Comparison of ENCODE assay signal across 11 cellular contexts in genomic region chr11:84022695-84023094, GRCh38.
"Had no signal": no experiment of that assay in that cellular context is flagged by ENCODE, and none has a peak within 500 bp of the region (broad histone marks: within the 10 kb centered on the region; RNA-seq: fewer than 3 reads in every experiment).

No MANE protein-coding gene starts in this region.

- H3K4me1 ChIP-seq: pancreas had no signal

- H3K27me3 ChIP-seq: esophagus muscularis mucosa, pancreas had no signal

- H3K27me3 Mint-ChIP-seq: activated T-helper 17 cell treated with anti-CD3 and anti-CD28 coated beads, Interleukin-2, amount 50 U/mL, for 72 hours; stimulated activated naive B cell treated with anti-CD40 and anti-IgM and Interleukin-4, amounts not matched to agents 10 μg/mL and 1 μg/mL and 100 μg/mL, for 72 hours had no signal

- H3K36me3 ChIP-seq: esophagus muscularis mucosa, pancreas had no signal

- H3K4me3 Mint-ChIP-seq: activated naive CD4-positive, alpha-beta T cell treated with anti-CD3 and anti-CD28 coated beads for 36 hours; activated T-helper 17 cell treated with anti-CD3 and anti-CD28 coated beads, Interleukin-2, amount 50 U/mL, for 72 hours; stimulated activated naive B cell treated with anti-CD40 and anti-IgM and Interleukin-4, amounts not matched to agents 10 μg/mL and 1 μg/mL and 100 μg/mL, for 72 hours had no signal

- ATAC-seq: activated T-helper 17 cell treated with anti-CD3 and anti-CD28 coated beads, Interleukin-2, amount 50 U/mL, for 72 hours; pancreas; stimulated activated naive B cell treated with anti-CD40 and anti-IgM and Interleukin-4, amounts not matched to agents 10 μg/mL and 1 μg/mL and 100 μg/mL, for 72 hours had no signal

- H3K27ac ChIP-seq: pancreas, SK-N-MC, VCaP had no signal

- H3K4me1 Mint-ChIP-seq: activated T-helper 17 cell treated with anti-CD3 and anti-CD28 coated beads, Interleukin-2, amount 50 U/mL, for 72 hours; stimulated activated naive B cell treated with anti-CD40 and anti-IgM and Interleukin-4, amounts not matched to agents 10 μg/mL and 1 μg/mL and 100 μg/mL, for 72 hours had no signal

- DNase-seq: activated CD4-positive, alpha-beta T cell treated with anti-CD3 and anti-CD28 coated beads, Interleukin-2, amount 50 U/mL, for 48 hours; activated naive CD4-positive, alpha-beta T cell treated with anti-CD3 and anti-CD28 coated beads for 36 hours; kidney glomerular epithelial cell; pancreas; stimulated activated CD4-positive, alpha-beta T cell treated with anti-CD3 and anti-CD28 coated beads, Interleukin-12 subunit alpha, Interleukin-12 subunit beta, amount 100 ng/mL, for 4 hours; stimulated activated naive B cell treated with anti-CD40 and anti-IgM and Interleukin-4, amounts not matched to agents 10 μg/mL and 1 μg/mL and 100 μg/mL, for 72 hours; trophoblast cell had no signal

- H3K9me3 ChIP-seq: esophagus muscularis mucosa, pancreas had no signal

- H3K9me3 Mint-ChIP-seq: stimulated activated naive B cell treated with anti-CD40 and anti-IgM and Interleukin-4, amounts not matched to agents 10 μg/mL and 1 μg/mL and 100 μg/mL, for 72 hours had no signal

- H3K36me3 Mint-ChIP-seq: stimulated activated naive B cell treated with anti-CD40 and anti-IgM and Interleukin-4, amounts not matched to agents 10 μg/mL and 1 μg/mL and 100 μg/mL, for 72 hours had no signal

- H3K4me3 ChIP-seq: esophagus muscularis mucosa, pancreas, SK-N-MC had no signal

- H3K27ac Mint-ChIP-seq: activated naive CD4-positive, alpha-beta T cell treated with anti-CD3 and anti-CD28 coated beads for 36 hours; activated T-helper 17 cell treated with anti-CD3 and anti-CD28 coated beads, Interleukin-2, amount 50 U/mL, for 72 hours; stimulated activated naive B cell treated with anti-CD40 and anti-IgM and Interleukin-4, amounts not matched to agents 10 μg/mL and 1 μg/mL and 100 μg/mL, for 72 hours had no signal
